24 cellular contexts compared by ENCODE assay signal in genomic region chr11:44789466-44789865, GRCh38.
DNase-seq lines count a peak whose midpoint lies in the region; ATAC-seq and TF ChIP-seq lines count a peak whose summit lies in the region.
"Had no signal": no experiment of that assay in that cellular context is flagged by ENCODE, and none has a peak within 500 bp of the region (broad histone marks: within the 10 kb centered on the region; RNA-seq: fewer than 3 reads in every experiment).

No MANE protein-coding gene starts in this region.

- DNase-seq in cardiac muscle cell (ENCODE audit: low read depth in 1 of 2, low spot score in 1 of 2), result peak in 1 of 2 donors; percentile 48
- DNase-seq in heart left ventricle, result no peak
- peak; percentile 51 for DNase-seq in dermis blood vessel endothelial cell
- DNase-seq in nephron progenitor cell, result no peak
- no peak for DNase-seq in stimulated activated CD4-positive, alpha-beta T cell treated with anti-CD3 and anti-CD28 coated beads, Interleukin-1b, Interleukin-23, amount 100 ng/mL, for 48 hours
- DNase-seq in activated CD4-positive, CD25-positive, alpha-beta regulatory T cell (lab: John Stamatoyannopoulos, UW), result no peak
- DNase-seq: 8988T; CD4-positive, CD25-positive, alpha-beta regulatory T cell; COR-L47; H9; HFFc6; NCI-H1092 treated with DMSO at 0.1 percent for 48 hours; NCI-H146; NCI-H2029; NCI-H2227 treated with DMSO at 0.1 percent for 48 hours; NCI-H510A treated with DMSO at 0.1 percent for 48 hours; NCI-H748 treated with DMSO at 0.1 percent for 48 hours; SIG-M5; SK-N-SH had no signal

- H3K36me3 ChIP-seq in cardiac muscle cell, result no peaks in the 10 kb centered on the region
- peaks cover 0 to 5% (median 0%) of the 10 kb centered on the region in 9 donors for H3K36me3 ChIP-seq in heart left ventricle

- no peak overlapping the region for H3K4me3 Mint-ChIP-seq in nephron progenitor cell
- H3K4me3 Mint-ChIP-seq: CD4-positive, CD25-positive, alpha-beta regulatory T cell; H9; HFFc6 had no signal

- H3K36me3 Mint-ChIP-seq in nephron progenitor cell (ENCODE audit: low read depth), result no peaks in the 10 kb centered on the region

- H3K4me1 Mint-ChIP-seq in nephron progenitor cell, result peaks cover 66% of the 10 kb centered on the region

- H3K27ac Mint-ChIP-seq in nephron progenitor cell, result peak overlapping the region; percentile 9
- H3K27ac Mint-ChIP-seq: HFFc6 had no signal

- no peak for ATAC-seq in heart left ventricle
- ATAC-seq in HG02885 (IDR thresholded peaks at IDR 0.05; ENCODE audit: poor library complexity, unreplicated experiment), result no peak
- no peak for ATAC-seq in HG03342 (IDR thresholded peaks at IDR 0.05; ENCODE audit: unreplicated experiment)
- ATAC-seq: GM12878, Panc1 had no signal

- no peak for TF ChIP-seq CTCF in cardiac muscle cell (IDR thresholded peaks at IDR 0.05; ENCODE audit: low read depth, low read length)
- TF ChIP-seq CTCF in heart left ventricle (IDR thresholded peaks at IDR 0.05), result no peak
- TF ChIP-seq CTCF in nephron progenitor cell (IDR thresholded peaks at IDR 0.05), result no peak

- no peaks in the 10 kb centered on the region for H3K9me3 Mint-ChIP-seq in nephron progenitor cell
- H3K9me3 Mint-ChIP-seq: CD4-positive, CD25-positive, alpha-beta regulatory T cell; HFFc6 had no signal

- 33 to 50% (median 41%) methylated on average over 3 of the region's 3 CpGs for WGBS in heart left ventricle, 4 donors

- no peaks in the 10 kb centered on the region for H3K9me3 ChIP-seq in cardiac muscle cell (ENCODE audit: low read depth)
- no peaks in the 10 kb centered on the region for H3K9me3 ChIP-seq in heart left ventricle
- H3K9me3 ChIP-seq: SK-N-SH had no signal

- TF ChIP-seq POLR2A in heart left ventricle (IDR thresholded peaks at IDR 0.05), result no peak

- H3K27ac ChIP-seq in cardiac muscle cell (peak overlapping the region; percentile 14), heart left ventricle (no peak overlapping the region)
- H3K27ac ChIP-seq: KMS-11 had no signal

- H3K4me3 ChIP-seq in cardiac muscle cell, result no peak overlapping the region
- no peak overlapping the region for H3K4me3 ChIP-seq in heart left ventricle
- H3K4me3 ChIP-seq: GM12878 had no signal

- peaks cover 13% of the 10 kb centered on the region for H3K4me1 ChIP-seq in cardiac muscle cell (ENCODE audit: low read depth)
- peaks cover 0 to 76% (median 24%) of the 10 kb centered on the region in 12 donors for H3K4me1 ChIP-seq in heart left ventricle

- intact Hi-C loops in heart left ventricle (cut with DNase I), result loop anchor here in 4 of 10 donors (5.0 to 10.0 kb wide), 5 partner anchors 75 to 165 kb away; no protein-coding TSS in a partner anchor

- H3K27me3 ChIP-seq in cardiac muscle cell (no peaks in the 10 kb centered on the region), heart left ventricle (no peaks in the 10 kb centered on the region)

- peaks cover 2% of the 10 kb centered on the region for H3K27me3 Mint-ChIP-seq in nephron progenitor cell (ENCODE audit: low read depth, poor library complexity)
- H3K27me3 Mint-ChIP-seq: CD4-positive, CD25-positive, alpha-beta regulatory T cell had no signal
